ENCODE assay signal across 12 cellular contexts in genomic region chr2:40489678-40489960, GRCh38. TPM values are rescaled to one million over a fixed set of nuclear protein-coding genes. Genes with fewer than 3 reads are reported as not detected.
DNase-seq lines count a peak whose midpoint lies in the region; ATAC-seq and TF ChIP-seq lines count a peak whose summit lies in the region.
"Had no signal": no experiment of that assay in that cellular context is flagged by ENCODE, and none has a peak within 500 bp of the region (broad histone marks: within the 10 kb centered on the region; RNA-seq: fewer than 3 reads in every experiment).

No MANE protein-coding gene starts in this region.

- no TSS peak for BruUV-seq in PC-9 (replicated peaks; lab: Mats Ljungman, UMichigan)

- no peaks in the 10 kb centered on the region for H3K9me2 ChIP-seq in PC-9 (ENCODE audit: insufficient read depth)

- H3K4me3 Mint-ChIP-seq in CD8-positive, alpha-beta memory T cell: peak overlapping the region; percentile 38 to 74 (median 59)
- H3K4me3 Mint-ChIP-seq: neural progenitor cell had no signal

- H3K27me3 ChIP-seq in CD8-positive, alpha-beta memory T cell (ENCODE audit: insufficient read depth, low read length, poor library complexity, severe bottlenecking): no peaks in the 10 kb centered on the region
- no peaks in the 10 kb centered on the region for H3K27me3 ChIP-seq in PC-9 (ENCODE audit: insufficient read depth, low read depth)
- no peaks in the 10 kb centered on the region for H3K27me3 ChIP-seq in gastroesophageal sphincter
- H3K27me3 ChIP-seq: neural progenitor cell had no signal

- H3K4me1 Mint-ChIP-seq in CD8-positive, alpha-beta memory T cell: peaks cover 8 to 17% (median 10%) of the 10 kb centered on the region in 3 donors

- peak overlapping the region; percentile 41; the same call in 1 of the 2 replicates for H2AFZ ChIP-seq in PC-9
- H2AFZ ChIP-seq: neural progenitor cell had no signal

- H3K9me3 Mint-ChIP-seq in CD8-positive, alpha-beta memory T cell: peaks cover 0 to 8% (median 2%) of the 10 kb centered on the region in 5 donors
- H3K9me3 Mint-ChIP-seq: neural progenitor cell had no signal

- no peak for DNase-seq in CD8-positive, alpha-beta memory T cell
- DNase-seq in PC-9 (no peak), skeletal muscle cell (ENCODE audit: low read depth) (no peak), amygdala (lab: John Stamatoyannopoulos, UW) (no peak)
- no peak for DNase-seq in effector CD4-positive, alpha-beta T cell
- DNase-seq: erythroblast, NCI-H1105 had no signal

- no peaks in the 10 kb centered on the region for H3F3A ChIP-seq in PC-9 (ENCODE audit: insufficient read depth, low read depth)

- intact Hi-C loops in PC-9 (cut with micrococcal nuclease; ENCODE audit: unreplicated experiment): no loop called here

- H3K79me2 ChIP-seq in PC-9 (ENCODE audit: low read depth): no peaks in the 10 kb centered on the region

- TF ChIP-seq CTCF in PC-9 (conservative IDR thresholded peaks at IDR 0.05): no peak
- no peak for TF ChIP-seq CTCF in gastroesophageal sphincter (IDR thresholded peaks at IDR 0.05)

- H3K27ac ChIP-seq in CD8-positive, alpha-beta memory T cell (ENCODE audit: low read depth, low read length): no peak overlapping the region
- H3K27ac ChIP-seq in PC-9: no peak overlapping the region
- peak overlapping the region; percentile 62 to 73 (median 68) for H3K27ac ChIP-seq in gastroesophageal sphincter
- H3K27ac ChIP-seq: neural progenitor cell, RWPE1 had no signal

- H3K27me3 Mint-ChIP-seq in CD8-positive, alpha-beta memory T cell: no peaks in the 10 kb centered on the region

- H3K4me1 ChIP-seq in CD8-positive, alpha-beta memory T cell (ENCODE audit: insufficient read depth, low read length): no peaks in the 10 kb centered on the region
- H3K4me1 ChIP-seq in PC-9 (replicated peaks; ENCODE audit: insufficient read depth) (no peaks in the 10 kb centered on the region), gastroesophageal sphincter (peaks cover 0 to 27% (median 3%) of the 10 kb centered on the region in 3 donors)

- ATAC-seq in gastroesophageal sphincter: no peak
- no peak for ATAC-seq in GM21576 (IDR thresholded peaks at IDR 0.05; ENCODE audit: unreplicated experiment)
- ATAC-seq in HG02981 (IDR thresholded peaks at IDR 0.05; ENCODE audit: unreplicated experiment): no peak

- no peaks in the 10 kb centered on the region for H4K20me1 ChIP-seq in PC-9 (ENCODE audit: insufficient read depth)

- POLR2A ChIA-PET in CD8-positive, alpha-beta memory T cell (lab: Charles Lee): no interaction called here
- POLR2A ChIA-PET in PC-9 (lab: Charles Lee; ENCODE audit: unreplicated experiment): no interaction called here

- no peaks in the 10 kb centered on the region for H3K36me3 Mint-ChIP-seq in CD8-positive, alpha-beta memory T cell
- H3K36me3 Mint-ChIP-seq: neural progenitor cell had no signal

- peak overlapping the region in 2 of 8 donors; percentile 58 to 68 for H3K27ac Mint-ChIP-seq in CD8-positive, alpha-beta memory T cell
- H3K27ac Mint-ChIP-seq: neural progenitor cell had no signal

- WGBS in gastroesophageal sphincter (ENCODE audit: low coverage in 1 of 2), 2 donors: 40 to 57% methylated on average over 1 of the region's 1 CpG

- TF ChIP-seq EP300 in gastroesophageal sphincter (IDR thresholded peaks at IDR 0.05): no peak

- no peaks in the 10 kb centered on the region for H3K36me3 ChIP-seq in CD8-positive, alpha-beta memory T cell (ENCODE audit: insufficient read depth, low read length)
- H3K36me3 ChIP-seq in PC-9 (ENCODE audit: low read depth): no peaks in the 10 kb centered on the region
- no peaks in the 10 kb centered on the region for H3K36me3 ChIP-seq in gastroesophageal sphincter
- H3K36me3 ChIP-seq: neural progenitor cell had no signal

- peak overlapping the region; percentile 36; the same call in 1 of the 2 replicates for H3K4me2 ChIP-seq in PC-9
- H3K4me2 ChIP-seq: neural progenitor cell had no signal

- TF ChIP-seq POLR2A in gastroesophageal sphincter (IDR thresholded peaks at IDR 0.05): no peak

- peak overlapping the region; percentile 20 for H3K4me3 ChIP-seq in CD8-positive, alpha-beta memory T cell (ENCODE audit: low read length)
- no peak overlapping the region for H3K4me3 ChIP-seq in PC-9
- H3K4me3 ChIP-seq in gastroesophageal sphincter: peak overlapping the region; percentile 48 to 86
- peak overlapping the region; percentile 12 for H3K4me3 ChIP-seq in skeletal muscle cell (ENCODE audit: low read depth, low read length)
- H3K4me3 ChIP-seq: neural progenitor cell had no signal

- CTCF ChIA-PET in CD8-positive, alpha-beta memory T cell (lab: Charles Lee): no interaction called here
- CTCF ChIA-PET in PC-9 (lab: Charles Lee): interaction anchor here (0.6 kb wide), 1 partner anchor 1653 kb away, joined by 3 read pairs; no protein-coding TSS in a partner anchor

- H3K9me3 ChIP-seq in CD8-positive, alpha-beta memory T cell (ENCODE audit: low read length): no peaks in the 10 kb centered on the region
- H3K9me3 ChIP-seq in PC-9 (ENCODE audit: insufficient read depth, low read depth): no peaks in the 10 kb centered on the region
- no peaks in the 10 kb centered on the region for H3K9me3 ChIP-seq in gastroesophageal sphincter

RNA-seq across cellular contexts. Expression of gene SLC8A1, which starts 37.7 kb away (rescaled TPM):
- under 1 TPM; 0.15 to 0.22 TPM for total RNA-seq in CD8-positive, alpha-beta memory T cell
- not detected for polyA plus RNA-seq in CD8-positive, alpha-beta memory T cell
- 6.5 and 13.5 TPM in 2 replicates for total RNA-seq in PC-9 (2021)
- total RNA-seq in gastroesophageal sphincter: 100 to 1,000 TPM in 3 of 4 donors, 10 to 100 TPM in 1; 76.3 to 168 (median 146) TPM

Comparison
In these comparisons a context has a peak if more than half of its experiments do, and no peak if none do; other contexts are left out.
1. H3K27ac ChIP-seq: peak in gastroesophageal sphincter (4 of 4); none in CD8-positive, alpha-beta memory T cell (single experiment) and PC-9 (single experiment).